Comparison of ENCODE assay signal across 23 cellular contexts in genomic region chr5:11595045-11595444, GRCh38.
DNase-seq lines count a peak whose midpoint lies in the region; ATAC-seq and TF ChIP-seq lines count a peak whose summit lies in the region.
"Had no signal": no experiment of that assay in that cellular context is flagged by ENCODE, and none has a peak within 500 bp of the region (broad histone marks: within the 10 kb centered on the region; RNA-seq: fewer than 3 reads in every experiment).

No MANE protein-coding gene starts in this region.

- peak overlapping the region; percentile 43 for H3K4me2 ChIP-seq in hepatocyte
- H3K4me2 ChIP-seq: A549, BLaER1 had no signal

- no peak overlapping the region for H2AFZ ChIP-seq in hepatocyte

- H3K4me1 ChIP-seq in left ventricle myocardium inferior: peaks cover 17% of the 10 kb centered on the region
- peaks cover 25% of the 10 kb centered on the region for H3K4me1 ChIP-seq in hepatocyte (ENCODE audit: insufficient read depth)
- H3K4me1 ChIP-seq: A549, BLaER1, SJSA1, testis had no signal

- WGBS in hepatocyte (ENCODE audit: low lambda C conversion rate, missing lambda C conversion rate): 38% methylated on average over 3 of the region's 3 CpGs

- no peaks in the 10 kb centered on the region for H3K9me2 ChIP-seq in hepatocyte (replicated peaks; ENCODE audit: insufficient read depth)

- TF ChIP-seq CTCF in left ventricle myocardium inferior (IDR thresholded peaks at IDR 0.05; ENCODE audit: borderline replicate concordance) (no peak), hepatocyte (IDR thresholded peaks at IDR 0.05; ENCODE audit: poor library complexity) (no peak)

- no peaks in the 10 kb centered on the region for H3K79me2 ChIP-seq in hepatocyte

- no peaks in the 10 kb centered on the region for H4K20me1 ChIP-seq in hepatocyte (ENCODE audit: insufficient read depth, poor library complexity, severe bottlenecking)
- H4K20me1 ChIP-seq: BLaER1 had no signal

- peak; percentile 53 for ATAC-seq in Right ventricle myocardium superior (ENCODE audit: poor library complexity)
- ATAC-seq: A549; GM12878; HCT116; natural killer cell treated with Interleukin-12 subunit alpha and Interleukin-12 subunit beta and Interleukin-15 and Interleukin-18, amount 100 ng/mL, for 72 hours; PC-3 had no signal

- H3K27ac ChIP-seq in left ventricle myocardium inferior (replicated peaks): no peak overlapping the region
- H3K27ac ChIP-seq in hepatocyte: no peak overlapping the region
- H3K27ac ChIP-seq: A549, BLaER1, heart left ventricle, SJSA1, testis had no signal

- H3K4me3 ChIP-seq in left ventricle myocardium inferior (no peak overlapping the region), hepatocyte (no peak overlapping the region)
- H3K4me3 ChIP-seq: A549, BLaER1, GM12878, heart left ventricle, SJSA1, testis had no signal

- intact Hi-C loops in Right ventricle myocardium superior (cut with DNase I): no loop called here
- intact Hi-C loops in left ventricle myocardium inferior (cut with micrococcal nuclease): no loop called here
- intact Hi-C loops in posterior vena cava (cut with DNase I): no loop called here

- no peaks in the 10 kb centered on the region for H3K36me3 ChIP-seq in left ventricle myocardium inferior
- no peaks in the 10 kb centered on the region for H3K36me3 ChIP-seq in hepatocyte (replicated peaks; ENCODE audit: insufficient read depth, low read depth)
- H3K36me3 ChIP-seq: BLaER1, heart left ventricle, SJSA1 had no signal

- H3K9me3 ChIP-seq in left ventricle myocardium inferior (replicated peaks) (no peaks in the 10 kb centered on the region), hepatocyte (ENCODE audit: low read depth) (no peaks in the 10 kb centered on the region)
- H3K9me3 ChIP-seq: A549, heart left ventricle, SJSA1, testis had no signal

- H3K27me3 ChIP-seq in left ventricle myocardium inferior (ENCODE audit: low read depth): no peaks in the 10 kb centered on the region
- no peaks in the 10 kb centered on the region for H3K27me3 ChIP-seq in hepatocyte
- H3K27me3 ChIP-seq: BLaER1, heart left ventricle, testis had no signal

- no peak for DNase-seq in Right ventricle myocardium superior
- no peak for DNase-seq in left ventricle myocardium inferior
- DNase-seq in NCI-H69 (lab: John Stamatoyannopoulos, UW): peak; percentile 73
- DNase-seq in hepatocyte (ENCODE audit: low spot score): peak; percentile 20
- DNase-seq in putamen (ENCODE audit: low spot score): peak; percentile 78
- no peak for DNase-seq in posterior vena cava (ENCODE audit: low spot score)
- no peak for DNase-seq in SKM-1 (lab: John Stamatoyannopoulos, UW; ENCODE audit: unreplicated experiment)
- DNase-seq in SW 1271 (lab: John Stamatoyannopoulos, UW): no peak
- DNase-seq: activated B cell treated with CpG ODN at 0.5 μM for 24 hours; activated CD4-positive, alpha-beta memory T cell treated with anti-CD3 and anti-CD28 coated beads, Interleukin-2, amount 10 ng/mL, durations not matched to agents 7 days and 5 days; effector memory CD4-positive, alpha-beta T cell; heart left ventricle; IMR-90; NCI-H187; NCI-H526 treated with DMSO at 0.1 percent for 48 hours; PC-3; testis had no signal

Comparison
In these comparisons a context has a peak if more than half of its experiments do, and no peak if none do; other contexts are left out.
1. DNase-seq: peak in NCI-H69 (single experiment), hepatocyte (single experiment) and putamen (single experiment); none in Right ventricle myocardium superior (single experiment), left ventricle myocardium inferior (single experiment), posterior vena cava (single experiment), SKM-1 (single experiment) and SW 1271 (0 of 2).